Comparison of ENCODE assay signal across 18 cellular contexts in genomic region chr17:80118601-80119270, GRCh38. TPM values are rescaled to one million over a fixed set of nuclear protein-coding genes. Genes with fewer than 3 reads are reported as not detected.
DNase-seq lines count a peak whose midpoint lies in the region; ATAC-seq, FAIRE-seq and TF ChIP-seq lines count a peak whose summit lies in the region.
"Had no signal": no experiment of that assay in that cellular context is flagged by ENCODE, and none has a peak within 500 bp of the region (broad histone marks: within the 10 kb centered on the region; RNA-seq: fewer than 3 reads in every experiment).

No MANE protein-coding gene starts in this region.

- CTCF ChIA-PET in A549 (lab: Yijun Ruan, JAX) = interaction anchor here (0.7 to 11.7 kb wide), 7 partner anchors 9 to 36 kb away, joined by 3 to 99 read pairs (median 4); partner anchors contain the start of gene GAA
- CTCF ChIA-PET in activated B cell treated with CpG ODN at 0.5 μM for 24 hours (lab: Charles Lee) = no interaction called here

- H3K23ac ChIP-seq in trophoblast cell (ENCODE audit: low read length) = no peak overlapping the region

- no peak for TF ChIP-seq EP300 in A549 (IDR thresholded peaks at IDR 0.05)

- H3K27ac ChIP-seq in A549 (no peak overlapping the region), trophoblast cell (ENCODE audit: low read depth, low read length) (no peak overlapping the region)
- H3K27ac ChIP-seq in BLaER1 treated with 17β-estradiol and CSF1 and Interleukin-3, amounts not matched to agents 10 nM and 100 nM = no peak overlapping the region
- H3K27ac ChIP-seq: SK-N-MC had no signal

- intact Hi-C loops in activated B cell treated with CpG ODN at 0.5 μM for 24 hours (cut with micrococcal nuclease) = no loop called here

- no peak overlapping the region for H2BK12ac ChIP-seq in trophoblast cell (ENCODE audit: low read length)

- H2AK5ac ChIP-seq in trophoblast cell (ENCODE audit: low read length) = no peak overlapping the region

- no peak overlapping the region for H4K8ac ChIP-seq in trophoblast cell (ENCODE audit: low read depth, low read length)

- H3K4me2 ChIP-seq in A549 (no peak overlapping the region), trophoblast cell (ENCODE audit: low read length) (no peak overlapping the region)
- peak overlapping the region in 7 of 11 experiments; percentile 28 to 55 (median 37); a peak in 11 of 22 replicates for H3K4me2 ChIP-seq in BLaER1 treated with 17β-estradiol and CSF1 and Interleukin-3, amounts not matched to agents 10 nM and 100 nM

- no peak for TF ChIP-seq CTCF in A549 (IDR thresholded peaks at IDR 0.05)
- no peak for TF ChIP-seq CTCF in activated B cell treated with CpG ODN at 0.5 μM for 24 hours (IDR thresholded peaks at IDR 0.05)
- TF ChIP-seq CTCF in neural crest cell (conservative IDR thresholded peaks at IDR 0.05) = no peak

- no peaks in the 10 kb centered on the region; a peak in 1 of 22 replicates for H3K27me3 ChIP-seq in BLaER1 treated with 17β-estradiol and CSF1 and Interleukin-3, amounts not matched to agents 10 nM and 100 nM
- H3K27me3 ChIP-seq in trophoblast cell (ENCODE audit: insufficient read depth, low read length) = no peaks in the 10 kb centered on the region

- DNase-seq in A549 (ENCODE audit: low read depth in 1 of 2, low spot score in 1 of 2) (no peak), activated B cell treated with CpG ODN at 0.5 μM for 24 hours (peak; percentile 8), neural crest cell (ENCODE audit: low read depth, low spot score) (no peak), NCI-H1436 (lab: John Stamatoyannopoulos, UW) (no peak), trophoblast cell (no peak), iPS-NIHi7 (ENCODE audit: extremely low spot score) (no peak)
- DNase-seq: DMS 273 treated with DMSO at 0.1 percent for 48 hours, NCI-H1417, NCI-H2081 treated with DMSO at 0.1 percent for 48 hours, NCI-H2227 treated with DMSO at 0.1 percent for 48 hours, OCI-M1 had no signal

- H2BK120ac ChIP-seq in trophoblast cell (ENCODE audit: insufficient read depth, low read length, poor library complexity) = no peak overlapping the region

- no peak overlapping the region for H3K27ac Mint-ChIP-seq in activated B cell treated with CpG ODN at 0.5 μM for 24 hours
- H3K27ac Mint-ChIP-seq in neural crest cell (ENCODE audit: unreplicated experiment) = peak overlapping the region; percentile 78
- H3K27ac Mint-ChIP-seq: IgD-negative memory B cell had no signal

- H3K4me1 Mint-ChIP-seq in activated B cell treated with CpG ODN at 0.5 μM for 24 hours (peaks cover 2% of the 10 kb centered on the region), neural crest cell (peaks cover 10% of the 10 kb centered on the region)

- POLR2A ChIA-PET in A549 (lab: Yijun Ruan, JAX) (interaction anchor here (1.0 kb wide), 1 partner anchor 17 kb away, joined by 3 read pairs; the partner anchor contains the start of gene GAA), activated B cell treated with CpG ODN at 0.5 μM for 24 hours (lab: Charles Lee) (no interaction called here)

- TF ChIP-seq RAD21 in A549 (conservative IDR thresholded peaks at IDR 0.05 in 1 of 2, IDR thresholded peaks at IDR 0.05 in 1 of 2) = no peak

- H3K9ac ChIP-seq in BLaER1 treated with 17β-estradiol and CSF1 and Interleukin-3, amounts not matched to agents 10 nM and 100 nM = peak overlapping the region in 2 of 11 experiments; percentile 7 to 19; a peak in 1 of 22 replicates
- H3K9ac ChIP-seq in trophoblast cell (ENCODE audit: low read length) = no peak overlapping the region

- H3K36me3 Mint-ChIP-seq in activated B cell treated with CpG ODN at 0.5 μM for 24 hours (ENCODE audit: low read depth) (peaks cover 5% of the 10 kb centered on the region), neural crest cell (ENCODE audit: low read depth) (peaks cover 4% of the 10 kb centered on the region)

- FAIRE-seq in A549 (lab: Jason Lieb, UNC) = no peak
- FAIRE-seq: H54 had no signal

- H3K9me3 Mint-ChIP-seq in activated B cell treated with CpG ODN at 0.5 μM for 24 hours (peaks cover 3% of the 10 kb centered on the region), neural crest cell (no peaks in the 10 kb centered on the region)

- no peak overlapping the region for H2AFZ ChIP-seq in trophoblast cell (ENCODE audit: insufficient read depth, low read length, poor library complexity)

- H3K4ac ChIP-seq in trophoblast cell (ENCODE audit: low read depth, low read length) = no peak overlapping the region

- H3K4me3 Mint-ChIP-seq in activated B cell treated with CpG ODN at 0.5 μM for 24 hours = no peak overlapping the region
- H3K4me3 Mint-ChIP-seq in neural crest cell = no peak overlapping the region
- H3K4me3 Mint-ChIP-seq: IgD-negative memory B cell had no signal

- no peak overlapping the region for H2BK5ac ChIP-seq in trophoblast cell (ENCODE audit: low read depth, low read length, poor library complexity)

- no peak overlapping the region for H3K14ac ChIP-seq in trophoblast cell (ENCODE audit: low read length)

- H3K4me3 ChIP-seq in A549 = no peak overlapping the region
- H3K4me3 ChIP-seq in BLaER1 treated with 17β-estradiol and CSF1 and Interleukin-3, amounts not matched to agents 10 nM and 100 nM = no peak overlapping the region
- H3K4me3 ChIP-seq in trophoblast cell (ENCODE audit: low read depth, low read length) = no peak overlapping the region
- H3K4me3 ChIP-seq: SK-N-MC had no signal

- no peak for TF ChIP-seq POLR2A in A549 (IDR thresholded peaks at IDR 0.05; ENCODE audit: low read length)

- no peaks in the 10 kb centered on the region for H3K79me1 ChIP-seq in trophoblast cell (ENCODE audit: low read length)

- 88% methylated on average over 31 of the region's 35 CpGs for WGBS in A549 (ENCODE audit: missing lambda C conversion rate)
- no CpG with 5 or more reads among the region's 35 CpGs for WGBS in trophoblast cell (ENCODE audit: extremely low coverage, insufficient coverage, insufficient read length)

- H3K18ac ChIP-seq in trophoblast cell (ENCODE audit: low read length) = no peak overlapping the region

- H4K20me1 ChIP-seq in BLaER1 treated with 17β-estradiol and CSF1 and Interleukin-3, amounts not matched to agents 10 nM and 100 nM = peaks cover 0 to 16% (median 0%) of the 10 kb centered on the region in 11 experiments; a peak in 3 of 22 replicates

- H3K9me3 ChIP-seq in A549 (no peaks in the 10 kb centered on the region), trophoblast cell (ENCODE audit: insufficient read depth, low read depth, low read length) (no peaks in the 10 kb centered on the region)
- peaks cover 8 to 17% (median 11%) of the 10 kb centered on the region in 11 experiments; a peak in 21 of 22 replicates for H3K9me3 ChIP-seq in BLaER1 treated with 17β-estradiol and CSF1 and Interleukin-3, amounts not matched to agents 10 nM and 100 nM (replicated peaks in 1 of 11)

- H4K12ac ChIP-seq in trophoblast cell (ENCODE audit: low read depth, low read length) = no peak overlapping the region

- peaks cover 0 to 57% (median 0%) of the 10 kb centered on the region in 11 experiments; a peak in 6 of 22 replicates for H3K36me3 ChIP-seq in BLaER1 treated with 17β-estradiol and CSF1 and Interleukin-3, amounts not matched to agents 10 nM and 100 nM
- H3K36me3 ChIP-seq in trophoblast cell (ENCODE audit: control insufficient read depth in 1 of 2, insufficient read depth in 2 of 2, low read length in 2 of 2) = peaks cover 5% of the 10 kb centered on the region in 2 experiments

- no peaks in the 10 kb centered on the region for H3K27me3 Mint-ChIP-seq in activated B cell treated with CpG ODN at 0.5 μM for 24 hours
- H3K27me3 Mint-ChIP-seq in neural crest cell (ENCODE audit: low read depth) = no peaks in the 10 kb centered on the region
- H3K27me3 Mint-ChIP-seq: IgD-negative memory B cell had no signal

- H4K91ac ChIP-seq in trophoblast cell (ENCODE audit: low read depth, low read length) = no peak overlapping the region

- no peaks in the 10 kb centered on the region for H3K4me1 ChIP-seq in A549
- H3K4me1 ChIP-seq in BLaER1 treated with 17β-estradiol and CSF1 and Interleukin-3, amounts not matched to agents 10 nM and 100 nM = peaks cover 0 to 22% (median 6%) of the 10 kb centered on the region in 10 experiments; a peak in 11 of 20 replicates
- peaks cover 2 to 6% of the 10 kb centered on the region in 2 experiments for H3K4me1 ChIP-seq in trophoblast cell (ENCODE audit: control insufficient read depth in 1 of 2, insufficient read depth in 2 of 2, low read length in 2 of 2)

- no peaks in the 10 kb centered on the region for H3K79me2 ChIP-seq in trophoblast cell (ENCODE audit: control insufficient read depth, insufficient read depth, low read length, poor library complexity)

- ATAC-seq in A549 (peak; percentile 4 to 7; a peak in 2 of 6 replicates), activated B cell treated with CpG ODN at 0.5 μM for 24 hours (ENCODE audit: low read depth) (no peak)

RNA-seq across cellular contexts. Expression of gene GAA, which starts 17.4 kb away (rescaled TPM):
- 5.7 and 9.5 TPM in 2 replicates for polyA plus RNA-seq in A549 (2011; rRNA removed)
- polyA plus RNA-seq in A549 (2012; cell fraction: cytosol; rRNA removed) = 15.9 and 22.2 TPM in 2 replicates
- polyA plus RNA-seq in A549 (2012; cell fraction: nucleus; rRNA removed) = 141 and 171 TPM in 2 replicates
- polyA plus RNA-seq in A549 (2017; fragmentation: RNase III; extraction: RNeasy Plus Mini Kit Qiagen cat#74134 plus additional on column Dnase treatment) = 36.5 to 48.2 TPM (median 47.4 TPM) in 3 replicates
- 6.0 and 9.8 TPM in 2 replicates for polyA minus RNA-seq in A549 (2011; rRNA and poly(A)+ RNA removed)
- total RNA-seq in activated B cell treated with CpG ODN at 0.5 μM for 24 hours = 19.6 and 20.2 TPM in 2 replicates
- 36.2 and 38.4 TPM in 2 replicates for total RNA-seq in neural crest cell
- polyA plus RNA-seq in trophoblast cell (2013) = 38.1 and 40.0 TPM in 2 replicates

RNA-seq across cellular contexts. Expression of gene EIF4A3, which starts 28.2 kb away (rescaled TPM):
- polyA plus RNA-seq in A549 (2011; rRNA removed) = 181 and 201 TPM in 2 replicates
- polyA plus RNA-seq in A549 (2012; cell fraction: cytosol; rRNA removed) = 517 and 750 TPM in 2 replicates
- 1,131 and 1,135 TPM in 2 replicates for polyA plus RNA-seq in A549 (2012; cell fraction: nucleus; rRNA removed)
- polyA plus RNA-seq in A549 (2017; fragmentation: RNase III; extraction: RNeasy Plus Mini Kit Qiagen cat#74134 plus additional on column Dnase treatment) = 180 to 196 TPM (median 189 TPM) in 3 replicates
- polyA minus RNA-seq in A549 (2011; rRNA and poly(A)+ RNA removed) = 107 and 110 TPM in 2 replicates
- 84.0 and 88.1 TPM in 2 replicates for total RNA-seq in activated B cell treated with CpG ODN at 0.5 μM for 24 hours
- total RNA-seq in neural crest cell = 135 and 141 TPM in 2 replicates
- 81.7 and 91.5 TPM in 2 replicates for polyA plus RNA-seq in trophoblast cell (2013)

RNA-seq across cellular contexts. Expression of gene CARD14, which starts 51.1 kb away (rescaled TPM):
- polyA plus RNA-seq in A549 (2011; rRNA removed) (0.11 and 0.18 TPM in 2 replicates), A549 (2017; fragmentation: RNase III; extraction: RNeasy Plus Mini Kit Qiagen cat#74134 plus additional on column Dnase treatment) (0.08 to 0.26 TPM (median 0.17 TPM) in 3 replicates)
- polyA plus RNA-seq in A549 (2012; cell fraction: cytosol; rRNA removed) = 0.12 and 0.18 TPM in 2 replicates
- 0.66 and 0.71 TPM in 2 replicates for polyA plus RNA-seq in A549 (2012; cell fraction: nucleus; rRNA removed)
- polyA minus RNA-seq in A549 (2011; rRNA and poly(A)+ RNA removed) = 0.15 and 0.17 TPM in 2 replicates
- total RNA-seq in activated B cell treated with CpG ODN at 0.5 μM for 24 hours (not detected in 2 replicates), neural crest cell (1.3 and 1.7 TPM in 2 replicates)
- polyA plus RNA-seq in trophoblast cell (2013) = 1.1 and 1.3 TPM in 2 replicates
- total RNA-seq: Daoy had no signal
- polyA plus RNA-seq: AG04450, BJ, IgD-negative memory B cell had no signal

Comparison
In these comparisons a context has a peak if more than half of its experiments do, and no peak if none do; other contexts are left out.
1. H3K4me2 ChIP-seq: peak in BLaER1 treated with 17β-estradiol and CSF1 and Interleukin-3, amounts not matched to agents 10 nM and 100 nM (7 of 11); none in A549 (single experiment) and trophoblast cell (single experiment).